In the genomic region with DNA sequence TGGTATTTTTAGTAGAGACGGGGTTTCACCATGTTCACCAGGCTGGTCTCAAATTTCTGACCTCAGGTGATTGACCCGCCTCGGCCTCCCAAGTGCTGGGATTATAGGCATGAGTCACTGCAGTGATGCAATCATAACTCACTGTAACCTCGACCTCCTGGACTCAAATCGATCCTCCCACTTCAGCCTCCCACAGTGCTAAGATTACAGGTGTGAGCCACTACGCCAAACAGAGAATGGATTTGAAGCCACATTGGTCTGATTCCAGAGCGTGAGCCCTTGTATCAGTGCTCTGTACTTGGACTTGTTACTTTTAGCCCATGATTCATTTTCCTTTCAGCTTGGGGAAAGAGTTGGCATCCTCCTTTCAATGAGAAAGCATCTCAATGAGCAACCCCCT, we compare ENCODE assay signal across 17 cellular contexts. TPM values are rescaled to one million over a fixed set of nuclear protein-coding genes. Genes with fewer than 3 reads are reported as not detected.
DNase-seq lines count a peak whose midpoint lies in the region; ATAC-seq and TF ChIP-seq lines count a peak whose summit lies in the region.
"Had no signal": no experiment of that assay in that cellular context is flagged by ENCODE, and none has a peak within 500 bp of the region (broad histone marks: within the 10 kb centered on the region; RNA-seq: fewer than 3 reads in every experiment).

No MANE protein-coding gene starts in this region.

- intact Hi-C loops in activated CD4-positive, alpha-beta T cell treated with anti-CD3 and anti-CD28 coated beads for 36 hours (cut with DNase I, micrococcal nuclease): no loop called here
- intact Hi-C loops in mucosa of descending colon (cut with DNase I, micrococcal nuclease): no loop called here

- no peak overlapping the region for H3K4me3 Mint-ChIP-seq in activated CD4-positive, alpha-beta T cell treated with anti-CD3 and anti-CD28 coated beads for 36 hours
- H3K4me3 Mint-ChIP-seq in WTC11: no peak overlapping the region

- CTCF ChIA-PET in activated CD4-positive, alpha-beta T cell treated with anti-CD3 and anti-CD28 coated beads for 36 hours (lab: Charles Lee): no interaction called here
- CTCF ChIA-PET in WTC11 (lab: Charles Lee): no interaction called here

- H3K9me3 Mint-ChIP-seq in activated CD4-positive, alpha-beta T cell treated with anti-CD3 and anti-CD28 coated beads for 36 hours (ENCODE audit: low read depth): no peaks in the 10 kb centered on the region
- H3K9me3 Mint-ChIP-seq in WTC11: no peaks in the 10 kb centered on the region

- no peak overlapping the region for H3K4me3 ChIP-seq in mucosa of descending colon
- H3K4me3 ChIP-seq: lung had no signal

- TF ChIP-seq CTCF in WTC11 (IDR thresholded peaks at IDR 0.05) (no peak), mucosa of descending colon (IDR thresholded peaks at IDR 0.05) (no peak)

- H3K4me1 Mint-ChIP-seq in activated CD4-positive, alpha-beta T cell treated with anti-CD3 and anti-CD28 coated beads for 36 hours: peaks cover 41% of the 10 kb centered on the region
- H3K4me1 Mint-ChIP-seq in WTC11: peaks cover 19% of the 10 kb centered on the region

- no peaks in the 10 kb centered on the region for H3K9me3 ChIP-seq in mucosa of descending colon

- no peaks in the 10 kb centered on the region for H3K36me3 ChIP-seq in mucosa of descending colon (ENCODE audit: low read depth)

- POLR2A ChIA-PET in activated CD4-positive, alpha-beta T cell treated with anti-CD3 and anti-CD28 coated beads for 36 hours (lab: Charles Lee): no interaction called here
- POLR2A ChIA-PET in WTC11 (lab: Charles Lee): no interaction called here

- TF ChIP-seq EP300 in Ishikawa (IDR thresholded peaks at IDR 0.05; ENCODE audit: borderline replicate concordance): peak; percentile 20; the same call in 1 of the 2 replicates

- H3K4me1 ChIP-seq in mucosa of descending colon (ENCODE audit: low read depth): no peaks in the 10 kb centered on the region

- no peaks in the 10 kb centered on the region for H3K36me3 Mint-ChIP-seq in activated CD4-positive, alpha-beta T cell treated with anti-CD3 and anti-CD28 coated beads for 36 hours (ENCODE audit: low read depth)
- H3K36me3 Mint-ChIP-seq in WTC11: no peaks in the 10 kb centered on the region

- H3K27me3 Mint-ChIP-seq in activated CD4-positive, alpha-beta T cell treated with anti-CD3 and anti-CD28 coated beads for 36 hours: no peaks in the 10 kb centered on the region
- no peaks in the 10 kb centered on the region for H3K27me3 Mint-ChIP-seq in WTC11 (ENCODE audit: low read depth)

- ATAC-seq in activated CD4-positive, alpha-beta T cell treated with anti-CD3 and anti-CD28 coated beads for 36 hours: peak; percentile 42
- ATAC-seq in WTC11: no peak
- peak; percentile 80 for ATAC-seq in mucosa of descending colon
- no peak for ATAC-seq in HG03045 (IDR thresholded peaks at IDR 0.05; ENCODE audit: unreplicated experiment)

- no peak for TF ChIP-seq RAD21 in Ishikawa (IDR thresholded peaks at IDR 0.05; ENCODE audit: low read depth)

- peak; percentile 27 for DNase-seq in activated CD4-positive, alpha-beta T cell treated with anti-CD3 and anti-CD28 coated beads for 36 hours
- no peak for DNase-seq in activated CD4-positive, alpha-beta T cell treated with anti-CD3 and anti-CD28 coated beads, Interleukin-2, amount 50 U/mL, for 4 hours
- no peak for DNase-seq in WTC11 (ENCODE audit: low spot score)
- no peak for DNase-seq in mucosa of descending colon
- no peak for DNase-seq in 8988T
- DNase-seq in NCI-H774 (lab: John Stamatoyannopoulos, UW): no peak
- DNase-seq: caudate nucleus; DMS79 treated with DMSO at 0.1 percent for 48 hours; KBM-7; NCI-H345; occipital lobe; stimulated activated CD4-positive, alpha-beta T cell treated with anti-CD3 and anti-CD28 coated beads, Interleukin-15, amount 100 ng/mL, for 24 hours; stimulated activated CD8-positive, alpha-beta memory T cell treated with anti-CD3 and anti-CD28 coated beads, Interleukin-4, amount 100 ng/mL, for 48 hours had no signal

- H3K27ac Mint-ChIP-seq in activated CD4-positive, alpha-beta T cell treated with anti-CD3 and anti-CD28 coated beads for 36 hours: peak overlapping the region; percentile 31
- H3K27ac Mint-ChIP-seq in WTC11: no peak overlapping the region

TF ChIP-seq in Ishikawa, 13 proteins besides CTCF, POLR2A, EP300 and RAD21:
- TF ChIP-seq CEBPB (IDR thresholded peaks at IDR 0.05) (peak; percentile 92), EGR1 (IDR thresholded peaks at IDR 0.05) (no peak), YY1 (IDR thresholded peaks at IDR 0.05; ENCODE audit: low read depth) (no peak), TCF12 (IDR thresholded peaks at IDR 0.05; ENCODE audit: low read depth) (peak; percentile 53; the same call in 1 of the 2 replicates)
- TF ChIP-seq, protein P1, sequence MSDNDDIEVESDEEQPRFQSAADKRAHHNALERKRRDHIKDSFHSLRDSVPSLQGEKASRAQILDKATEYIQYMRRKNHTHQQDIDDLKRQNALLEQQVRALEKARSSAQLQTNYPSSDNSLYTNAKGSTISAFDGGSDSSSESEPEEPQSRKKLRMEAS (IDR thresholded peaks at IDR 0.05): peak; percentile 50; the same call in 1 of the 2 replicates

TF ChIP-seq in WTC11, 78 proteins besides CTCF, POLR2A, EP300 and RAD21:
- TF ChIP-seq GABPB1 (CRISPR knock-in tag; IDR thresholded peaks at IDR 0.05): peak; percentile 97
- TF ChIP-seq, protein P2, sequence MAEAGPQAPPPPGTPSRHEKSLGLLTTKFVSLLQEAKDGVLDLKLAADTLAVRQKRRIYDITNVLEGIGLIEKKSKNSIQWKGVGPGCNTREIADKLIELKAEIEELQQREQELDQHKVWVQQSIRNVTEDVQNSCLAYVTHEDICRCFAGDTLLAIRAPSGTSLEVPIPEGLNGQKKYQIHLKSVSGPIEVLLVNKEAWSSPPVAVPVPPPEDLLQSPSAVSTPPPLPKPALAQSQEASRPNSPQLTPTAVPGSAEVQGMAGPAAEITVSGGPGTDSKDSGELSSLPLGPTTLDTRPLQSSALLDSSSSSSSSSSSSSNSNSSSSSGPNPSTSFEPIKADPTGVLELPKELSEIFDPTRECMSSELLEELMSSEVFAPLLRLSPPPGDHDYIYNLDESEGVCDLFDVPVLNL (CRISPR knock-in tag; IDR thresholded peaks at IDR 0.05; ENCODE audit: borderline replicate concordance, low read depth): no peak

RNA-seq across cellular contexts. Expression of gene ZNF683, which starts 14.9 kb away (rescaled TPM):
- total RNA-seq in activated CD4-positive, alpha-beta T cell treated with anti-CD3 and anti-CD28 coated beads for 36 hours: not detected
- total RNA-seq in WTC11 (2021) (not detected in 3 replicates), mucosa of descending colon (1 to 10 TPM in 1 of 3 donors, under 1 TPM in 1, not detected in 1; 0.19 to 1.0 TPM)
- total RNA-seq: endothelial cell of umbilical vein, occipital lobe had no signal

RNA-seq across cellular contexts. Expression of gene LIN28A, which starts 23.2 kb away (rescaled TPM):
- total RNA-seq in activated CD4-positive, alpha-beta T cell treated with anti-CD3 and anti-CD28 coated beads for 36 hours: not detected
- total RNA-seq in WTC11 (2021): 1,150 to 1,251 TPM (median 1,185 TPM) in 3 replicates
- total RNA-seq in mucosa of descending colon: not detected
- total RNA-seq: endothelial cell of umbilical vein, occipital lobe had no signal

RNA-seq across cellular contexts. Expression of gene CRYBG2, which starts 33.5 kb away (rescaled TPM):
- 1 to 10 TPM; 1.5 to 1.6 TPM for total RNA-seq in activated CD4-positive, alpha-beta T cell treated with anti-CD3 and anti-CD28 coated beads for 36 hours
- total RNA-seq in WTC11 (2021) (14.4 to 21.1 TPM (median 17.8 TPM) in 3 replicates), mucosa of descending colon (10 to 100 TPM; 19.4 to 27.7 (median 19.6) TPM)
- total RNA-seq: endothelial cell of umbilical vein had no signal

RNA-seq across cellular contexts. Expression of gene DHDDS, which starts 44.7 kb away (rescaled TPM):
- 10 to 100 TPM; 34.1 to 40.7 TPM for total RNA-seq in activated CD4-positive, alpha-beta T cell treated with anti-CD3 and anti-CD28 coated beads for 36 hours
- total RNA-seq in WTC11 (2021) (44.9 to 55.4 TPM (median 47.1 TPM) in 3 replicates), mucosa of descending colon (100 to 1,000 TPM in 2 of 3 donors, 10 to 100 TPM in 1; 72.9 to 137 (median 118) TPM)

Comparison
In these comparisons a context has a peak if more than half of its experiments do, and no peak if none do; other contexts are left out.
1. ATAC-seq: peak in activated CD4-positive, alpha-beta T cell treated with anti-CD3 and anti-CD28 coated beads for 36 hours (single experiment) and mucosa of descending colon (single experiment); none in WTC11 (single experiment) and HG03045 (single experiment).
2. RNA of gene LIN28A, which starts 23.2 kb away (total RNA-seq): 1,150 to 1,251 TPM in WTC11; not detected in activated CD4-positive, alpha-beta T cell treated with anti-CD3 and anti-CD28 coated beads for 36 hours and not detected in mucosa of descending colon; every median in the first group is over 1,000 times any median in the second.